ENCODE assay signal across 14 cellular contexts in the genomic region with DNA sequence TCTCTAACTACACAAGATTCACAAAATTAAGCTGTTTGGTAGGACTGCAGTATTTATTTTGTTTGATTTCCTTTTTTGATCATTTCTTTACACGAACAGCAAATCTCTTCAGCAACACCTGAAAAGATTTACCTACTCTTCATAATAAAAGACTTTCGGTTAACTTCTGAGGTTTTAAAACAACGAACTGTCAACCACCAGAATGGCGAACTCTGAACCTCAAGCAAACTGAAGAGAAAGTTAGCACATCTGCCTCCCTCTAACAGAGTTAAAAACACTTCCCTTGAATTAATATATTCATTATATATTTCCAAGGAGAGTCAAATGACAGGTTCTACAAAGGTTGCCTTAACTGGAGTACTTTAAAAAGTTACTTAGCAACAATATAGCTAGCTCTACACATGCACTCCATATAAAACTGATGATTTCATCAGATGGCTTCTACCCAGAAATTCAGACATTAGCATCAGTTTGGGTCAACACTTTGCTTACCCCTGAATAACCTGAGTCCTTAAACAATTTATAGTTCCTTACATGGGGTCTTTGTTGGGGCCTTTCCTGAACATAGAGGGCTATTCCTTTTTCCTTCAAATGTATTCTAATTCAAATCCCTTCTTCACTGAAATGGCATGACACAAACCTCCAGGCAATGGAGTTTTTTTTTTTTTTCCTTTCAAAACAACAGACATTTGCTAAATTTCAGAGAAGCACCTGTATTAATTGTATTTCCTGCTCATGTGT.
DNase-seq lines count a peak whose midpoint lies in the region; ATAC-seq and TF ChIP-seq lines count a peak whose summit lies in the region.
"Had no signal": no experiment of that assay in that cellular context is flagged by ENCODE, and none has a peak within 500 bp of the region (broad histone marks: within the 10 kb centered on the region; RNA-seq: fewer than 3 reads in every experiment).

No MANE protein-coding gene starts in this region.

- DNase-seq in Jurkat, Clone E6-1 (ENCODE audit: low read depth, low spot score): peak; percentile 57
- peak; percentile 49 for DNase-seq in NCI-H774 (lab: John Stamatoyannopoulos, UW)
- DNase-seq in NCI-H345 treated with DMSO at 0.1 percent for 48 hours (lab: John Stamatoyannopoulos, UW; ENCODE audit: unreplicated experiment): no peak
- no peak for DNase-seq in omental fat pad (ENCODE audit: low spot score)
- no peak for DNase-seq in tibial artery
- DNase-seq: CD4-positive, CD25-positive, alpha-beta regulatory T cell; NCI-H345; NCI-H526 treated with DMSO at 0.1 percent for 48 hours; SHP77; T-helper 1 cell; T1000 had no signal

- intact Hi-C loops in tibial artery (cut with DNase I; ENCODE audit: low total_unique reads): no loop called here

- peak overlapping the region; percentile 93 for H3K27ac ChIP-seq in HUES48 (ENCODE audit: low read depth, low read length)
- no peak overlapping the region for H3K27ac ChIP-seq in tibial artery

- H3K4me3 ChIP-seq in HUES48 (ENCODE audit: low read depth, low read length): peak overlapping the region; percentile 49
- H3K4me3 ChIP-seq in Jurkat, Clone E6-1 (ENCODE audit: low read length): no peak overlapping the region
- peak overlapping the region; percentile 27 for H3K4me3 ChIP-seq in iPS-15b (ENCODE audit: low read depth, low read length)
- no peak overlapping the region for H3K4me3 ChIP-seq in tibial artery

- H3K9me3 ChIP-seq in HUES48 (ENCODE audit: control insufficient read depth, insufficient read depth, low read length) (0 out of 2 replicates have a peak, but pooled peaks cover under 1% of the 10 kb centered on the region), iPS-15b (ENCODE audit: control insufficient read depth, insufficient read depth, low read length) (no peaks in the 10 kb centered on the region), tibial artery (no peaks in the 10 kb centered on the region)

- H3K27me3 ChIP-seq in HUES48 (ENCODE audit: control insufficient read depth, insufficient read depth, low read length): no peaks in the 10 kb centered on the region
- H3K27me3 ChIP-seq in iPS-15b (ENCODE audit: control insufficient read depth, insufficient read depth, low read length): no peaks in the 10 kb centered on the region
- no peaks in the 10 kb centered on the region for H3K27me3 ChIP-seq in tibial artery

- H3K36me3 ChIP-seq in HUES48 (ENCODE audit: control insufficient read depth, insufficient read depth, low read length) (no peaks in the 10 kb centered on the region), iPS-15b (ENCODE audit: control insufficient read depth, insufficient read depth, low read length) (no peaks in the 10 kb centered on the region), tibial artery (no peaks in the 10 kb centered on the region)

- ATAC-seq in omental fat pad (ENCODE audit: low FRiP score): no peak
- ATAC-seq: SK-N-SH treated with all-trans-retinoic acid at 6 μM for 48 hours had no signal

- H3K9ac ChIP-seq in HUES48 (ENCODE audit: low read depth, low read length) (peak overlapping the region; percentile 50; the same call in 1 of the 2 replicates), iPS-15b (ENCODE audit: low read depth, low read length) (no peak overlapping the region)

- TF ChIP-seq CTCF in omental fat pad (IDR thresholded peaks at IDR 0.05) (no peak), tibial artery (IDR thresholded peaks at IDR 0.05) (no peak)

- H3K4me1 ChIP-seq in HUES48 (ENCODE audit: control insufficient read depth, insufficient read depth, low read length) (peaks cover 62% of the 10 kb centered on the region), iPS-15b (ENCODE audit: control insufficient read depth, insufficient read depth, low read length) (peaks cover 41% of the 10 kb centered on the region), tibial artery (no peaks in the 10 kb centered on the region)

Comparison
In these comparisons a context has a peak if more than half of its experiments do, and no peak if none do; other contexts are left out.
1. H3K4me3 ChIP-seq: peak in HUES48 (single experiment) and iPS-15b (single experiment); none in Jurkat, Clone E6-1 (single experiment) and tibial artery (0 of 2).
2. DNase-seq: peak in Jurkat, Clone E6-1 (single experiment) and NCI-H774 (single experiment); none in NCI-H345 treated with DMSO at 0.1 percent for 48 hours (single experiment), omental fat pad (single experiment) and tibial artery (0 of 2).